ENCODE assay signal across 10 cellular contexts in the genomic region with DNA sequence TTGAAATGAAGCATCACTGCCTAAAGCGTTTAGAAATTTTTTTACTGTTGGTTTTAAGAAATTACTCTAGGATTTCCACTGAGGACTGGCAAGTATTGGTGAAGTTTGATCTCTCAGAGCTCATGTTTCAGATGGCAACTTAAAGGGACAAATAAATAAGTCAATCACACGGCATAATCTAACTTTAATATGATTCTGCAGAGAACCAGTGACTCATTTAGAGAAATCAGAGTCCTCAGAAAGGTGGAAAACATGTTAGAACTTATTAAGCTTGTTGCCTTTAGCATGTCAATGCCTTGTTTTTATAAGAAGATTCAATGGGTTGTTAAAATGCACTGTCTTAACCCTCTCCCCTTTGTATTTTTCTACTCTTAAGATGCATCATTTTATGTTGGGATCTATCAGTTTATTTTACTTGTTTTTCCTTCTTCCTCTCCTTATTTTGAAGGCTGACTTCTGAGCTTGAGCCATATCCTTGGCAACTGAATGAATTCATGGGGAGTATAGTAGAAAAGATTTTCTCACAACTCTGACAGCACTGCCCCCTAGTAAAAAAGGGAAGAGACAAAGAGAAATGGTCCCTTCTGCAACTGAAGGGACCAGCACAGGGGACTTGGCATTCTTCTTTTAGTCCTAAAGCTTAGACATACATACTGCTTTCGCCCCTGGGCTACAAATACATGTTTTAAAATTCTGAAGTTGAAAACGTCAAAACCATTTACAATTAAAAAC.
DNase-seq lines count a peak whose midpoint lies in the region; ATAC-seq and TF ChIP-seq lines count a peak whose summit lies in the region.
"Had no signal": no experiment of that assay in that cellular context is flagged by ENCODE, and none has a peak within 500 bp of the region (broad histone marks: within the 10 kb centered on the region; RNA-seq: fewer than 3 reads in every experiment).

No MANE protein-coding gene starts in this region.

- H4K20me1 ChIP-seq in GM23248 (ENCODE audit: insufficient read depth) = no peaks in the 10 kb centered on the region

- no peak for TF ChIP-seq CTCF in cardiac fibroblast (IDR thresholded peaks at IDR 0.05; ENCODE audit: low read depth, low read length)
- TF ChIP-seq CTCF in nephron progenitor cell (IDR thresholded peaks at IDR 0.05) = no peak
- TF ChIP-seq CTCF in CD8-positive, alpha-beta T cell (IDR thresholded peaks at IDR 0.05) = no peak

- no peaks in the 10 kb centered on the region for H3K36me3 Mint-ChIP-seq in nephron progenitor cell (ENCODE audit: low read depth)
- H3K36me3 Mint-ChIP-seq in CD8-positive, alpha-beta T cell = no peaks in the 10 kb centered on the region

- POLR2A ChIA-PET in CD8-positive, alpha-beta T cell (lab: Charles Lee) = no interaction called here

- H3K4me2 ChIP-seq in GM23248 (ENCODE audit: unreplicated experiment) = peak overlapping the region; percentile 72

- H3K4me1 ChIP-seq in GM23248 (ENCODE audit: insufficient read depth) = peaks cover 24% of the 10 kb centered on the region
- no peaks in the 10 kb centered on the region for H3K4me1 ChIP-seq in CD8-positive, alpha-beta T cell (ENCODE audit: insufficient read depth, low read length)

- 0 out of 2 replicates have a peak, but pooled peaks cover 8% of the 10 kb centered on the region for H3K79me2 ChIP-seq in GM23248 (ENCODE audit: insufficient read depth)

- DNase-seq in GM23248 = peak; percentile 35
- DNase-seq in NOMO-1 (lab: John Stamatoyannopoulos, UW; ENCODE audit: unreplicated experiment in 2 of 2) = peak; percentile 26 to 65
- DNase-seq in cardiac fibroblast (ENCODE audit: low read depth in 2 of 2) = peak; percentile 27 to 51
- no peak for DNase-seq in nephron progenitor cell
- no peak for DNase-seq in NCI-H1105 (lab: John Stamatoyannopoulos, UW)
- DNase-seq in CD8-positive, alpha-beta T cell = no peak
- no peak for DNase-seq in NCI-H1048 (lab: John Stamatoyannopoulos, UW)
- no peak for DNase-seq in SW 1271 (lab: John Stamatoyannopoulos, UW)
- DNase-seq: body of pancreas, T-cell had no signal

- H3K4me3 ChIP-seq in GM23248 (peak overlapping the region; percentile 54), cardiac fibroblast (replicated peaks in 1 of 2; ENCODE audit: low read depth in 2 of 2, low read length in 2 of 2) (no peak overlapping the region)
- H3K4me3 ChIP-seq in CD8-positive, alpha-beta T cell (ENCODE audit: low read depth, low read length) = no peak overlapping the region
- H3K4me3 ChIP-seq: body of pancreas had no signal

- peak overlapping the region; percentile 24; the same call in 1 of the 2 replicates for H3K9ac ChIP-seq in GM23248

- H3K27ac Mint-ChIP-seq in nephron progenitor cell = peak overlapping the region; percentile 3
- no peak overlapping the region for H3K27ac Mint-ChIP-seq in CD8-positive, alpha-beta T cell

- no peak overlapping the region for H3K4me3 Mint-ChIP-seq in nephron progenitor cell
- H3K4me3 Mint-ChIP-seq in CD8-positive, alpha-beta T cell = no peak overlapping the region
- H3K4me3 Mint-ChIP-seq: T-cell had no signal

- H3K36me3 ChIP-seq in GM23248 (ENCODE audit: low read depth) = no peaks in the 10 kb centered on the region
- H3K36me3 ChIP-seq in CD8-positive, alpha-beta T cell (ENCODE audit: insufficient read depth, low read length) = no peaks in the 10 kb centered on the region

- intact Hi-C loops in CD8-positive, alpha-beta T cell (cut with DNase I, micrococcal nuclease) = loop anchor here in 1 of 2 experiments (5.0 kb wide), 1 partner anchor 843 kb away; no protein-coding TSS in a partner anchor

- peak overlapping the region; percentile 46 for H3K27ac ChIP-seq in GM23248
- no peak overlapping the region for H3K27ac ChIP-seq in CD8-positive, alpha-beta T cell (ENCODE audit: low read depth, low read length)
- H3K27ac ChIP-seq: body of pancreas had no signal

- no peaks in the 10 kb centered on the region for H3K9me3 ChIP-seq in GM23248 (ENCODE audit: low read depth)
- no peaks in the 10 kb centered on the region for H3K9me3 ChIP-seq in CD8-positive, alpha-beta T cell (ENCODE audit: low read length)
- H3K9me3 ChIP-seq: body of pancreas had no signal

- no peaks in the 10 kb centered on the region for H3K9me3 Mint-ChIP-seq in nephron progenitor cell
- H3K9me3 Mint-ChIP-seq in CD8-positive, alpha-beta T cell = no peaks in the 10 kb centered on the region
- H3K9me3 Mint-ChIP-seq: T-cell had no signal

- H2AFZ ChIP-seq in GM23248 = no peak overlapping the region

- CTCF ChIA-PET in CD8-positive, alpha-beta T cell (lab: Charles Lee) = interaction anchor here (1.1 to 1.9 kb wide), 2 partner anchors 32 to 58 kb away, joined by 3 to 5 read pairs; no protein-coding TSS in a partner anchor

- in situ Hi-C loops in GM23248 (cut with MboI) = no loop called here

- ATAC-seq in CD8-positive, alpha-beta T cell = no peak
- ATAC-seq: T-cell had no signal

- no peaks in the 10 kb centered on the region for H3K27me3 Mint-ChIP-seq in nephron progenitor cell (ENCODE audit: low read depth, poor library complexity)
- no peaks in the 10 kb centered on the region for H3K27me3 Mint-ChIP-seq in CD8-positive, alpha-beta T cell (ENCODE audit: low read depth)
- H3K27me3 Mint-ChIP-seq: T-cell had no signal

- H3K27me3 ChIP-seq in GM23248 (replicated peaks; ENCODE audit: insufficient read depth) = no peaks in the 10 kb centered on the region
- H3K27me3 ChIP-seq in CD8-positive, alpha-beta T cell (ENCODE audit: insufficient read depth, low read length) = no peaks in the 10 kb centered on the region
- H3K27me3 ChIP-seq: body of pancreas had no signal

- WGBS in GM23248 (ENCODE audit: low coverage in 1 of 2, low lambda C conversion rate in 2 of 2, missing lambda C conversion rate in 2 of 2), 2 experiments = 57 to 61% methylated on average over 4 of the region's 4 CpGs

- peaks cover 5% of the 10 kb centered on the region for H3K4me1 Mint-ChIP-seq in nephron progenitor cell
- peaks cover 2% of the 10 kb centered on the region for H3K4me1 Mint-ChIP-seq in CD8-positive, alpha-beta T cell (ENCODE audit: low read depth)

- peaks cover 12% of the 10 kb centered on the region; the same call in 1 of the 2 replicates for H3F3A ChIP-seq in GM23248 (ENCODE audit: insufficient read depth)

- H3K9me2 ChIP-seq in GM23248 (ENCODE audit: insufficient read depth) = no peaks in the 10 kb centered on the region

Comparison
In these comparisons a context has a peak if more than half of its experiments do, and no peak if none do; other contexts are left out.
1. DNase-seq: peak in GM23248 (single experiment), NOMO-1 (2 of 2) and cardiac fibroblast (2 of 2); none in nephron progenitor cell (single experiment), NCI-H1105 (single experiment), CD8-positive, alpha-beta T cell (0 of 7), NCI-H1048 (single experiment) and SW 1271 (0 of 2).